ENCODE assay signal across 11 cellular contexts in genomic region chr12:818733-819132, GRCh38.
A peak's percentile ranks its signal among the peaks of the same experiment; 100 is the strongest.
DNase-seq lines count a peak whose midpoint lies in the region; ATAC-seq and TF ChIP-seq lines count a peak whose summit lies in the region.
"Had no signal": no experiment of that assay in that cellular context is flagged by ENCODE, and none has a peak within 500 bp of the region (broad histone marks: within the 10 kb centered on the region; RNA-seq: fewer than 3 reads in every experiment).

No MANE protein-coding gene starts in this region.

- peak overlapping the region in 7 of 8 donors; percentile 29 to 82 (median 43) for H3K27ac Mint-ChIP-seq in CD8-positive, alpha-beta memory T cell
- H3K27ac Mint-ChIP-seq in neural crest cell (ENCODE audit: unreplicated experiment) = no peak overlapping the region

- peaks cover 7 to 53% (median 7%) of the 10 kb centered on the region in 3 donors for H3K36me3 Mint-ChIP-seq in CD8-positive, alpha-beta memory T cell
- H3K36me3 Mint-ChIP-seq in neural crest cell (ENCODE audit: low read depth) = peaks cover 37% of the 10 kb centered on the region

- no peak overlapping the region for H3K9ac ChIP-seq in HUES64 (ENCODE audit: low read depth, low read length)

- intact Hi-C loops in lower lobe of right lung (cut with DNase I) = no loop called here

- H3K9me3 ChIP-seq in CD8-positive, alpha-beta memory T cell (ENCODE audit: low read length) = no peaks in the 10 kb centered on the region
- no peaks in the 10 kb centered on the region for H3K9me3 ChIP-seq in HUES64 (ENCODE audit: insufficient read depth, low read depth, low read length)
- no peaks in the 10 kb centered on the region for H3K9me3 ChIP-seq in lower lobe of right lung

- H3K4me1 ChIP-seq in CD8-positive, alpha-beta memory T cell (ENCODE audit: insufficient read depth, low read length) = peaks cover 16% of the 10 kb centered on the region
- H3K4me1 ChIP-seq in HUES64 (ENCODE audit: insufficient read depth, low read length) = peaks cover 16% of the 10 kb centered on the region
- H3K4me1 ChIP-seq in lower lobe of right lung = peaks cover 18% of the 10 kb centered on the region

- no peak for DNase-seq in CD8-positive, alpha-beta memory T cell
- DNase-seq in choroid plexus epithelial cell (ENCODE audit: low read depth) = peak; percentile 39
- no peak for DNase-seq in neural crest cell (ENCODE audit: low read depth, low spot score)
- DNase-seq in stimulated activated CD4-positive, alpha-beta T cell treated with anti-CD3 and anti-CD28 coated beads, Interleukin-2, amount 100 ng/mL, for 48 hours = no peak
- no peak for DNase-seq in NCI-H345 (lab: John Stamatoyannopoulos, UW)
- DNase-seq in activated naive CD4-positive, alpha-beta T cell (lab: John Stamatoyannopoulos, UW) = no peak
- DNase-seq in lower lobe of right lung = no peak
- DNase-seq: activated CD4-positive, CD25-positive, alpha-beta regulatory T cell; MM.1S; NCI-H2107 had no signal

- H3K36me3 ChIP-seq in CD8-positive, alpha-beta memory T cell (ENCODE audit: insufficient read depth, low read length) = peaks cover 11% of the 10 kb centered on the region
- H3K36me3 ChIP-seq in HUES64 (ENCODE audit: insufficient read depth, low read length) (peaks cover 30% of the 10 kb centered on the region), lower lobe of right lung (peaks cover 13% of the 10 kb centered on the region)

- H3K9me3 Mint-ChIP-seq in CD8-positive, alpha-beta memory T cell = peaks cover 4 to 11% (median 5%) of the 10 kb centered on the region in 5 donors
- H3K9me3 Mint-ChIP-seq in neural crest cell = no peaks in the 10 kb centered on the region

- H3K27ac ChIP-seq in CD8-positive, alpha-beta memory T cell (ENCODE audit: low read depth, low read length) = no peak overlapping the region
- H3K27ac ChIP-seq in HUES64 (ENCODE audit: low read depth, low read length) = peak overlapping the region; percentile 18; the same call in 1 of the 2 replicates
- H3K27ac ChIP-seq in lower lobe of right lung = no peak overlapping the region

- no peak overlapping the region for H3K4me3 Mint-ChIP-seq in CD8-positive, alpha-beta memory T cell
- no peak overlapping the region for H3K4me3 Mint-ChIP-seq in neural crest cell

- POLR2A ChIA-PET in CD8-positive, alpha-beta memory T cell (lab: Charles Lee) = interaction anchor here (1.0 kb wide), 1 partner anchor 17 kb away, joined by 3 read pairs; no protein-coding TSS in a partner anchor

- no peaks in the 10 kb centered on the region for H3K27me3 ChIP-seq in CD8-positive, alpha-beta memory T cell (ENCODE audit: insufficient read depth, low read length, poor library complexity, severe bottlenecking)
- H3K27me3 ChIP-seq in HUES64 (ENCODE audit: insufficient read depth, low read length) (no peaks in the 10 kb centered on the region), lower lobe of right lung (ENCODE audit: low read depth) (no peaks in the 10 kb centered on the region)

- no peak for ATAC-seq in lower lobe of right lung

- no peaks in the 10 kb centered on the region for H3K27me3 Mint-ChIP-seq in CD8-positive, alpha-beta memory T cell
- no peaks in the 10 kb centered on the region for H3K27me3 Mint-ChIP-seq in neural crest cell (ENCODE audit: low read depth)

- CTCF ChIA-PET in CD8-positive, alpha-beta memory T cell (lab: Charles Lee) = interaction anchor here (0.6 to 1.8 kb wide), 4 partner anchors 68 to 243 kb away, joined by 3 to 13 read pairs (median 3); partner anchors contain the start of gene RAD52

- WGBS in HUES64 = 98% methylated on average over 5 of the region's 5 CpGs

- no peak overlapping the region for H3K4me3 ChIP-seq in CD8-positive, alpha-beta memory T cell (ENCODE audit: low read length)
- H3K4me3 ChIP-seq in HUES64 (ENCODE audit: low read length) (no peak overlapping the region), choroid plexus epithelial cell (ENCODE audit: low read depth, low read length) (no peak overlapping the region), lower lobe of right lung (no peak overlapping the region)

- TF ChIP-seq CTCF in choroid plexus epithelial cell (conservative IDR thresholded peaks at IDR 0.05; ENCODE audit: low read depth, low read length) (peak; percentile 30), neural crest cell (conservative IDR thresholded peaks at IDR 0.05) (peak; percentile 42), lower lobe of right lung (IDR thresholded peaks at IDR 0.05) (no peak)

- peaks cover 56 to 70% (median 68%) of the 10 kb centered on the region in 3 donors for H3K4me1 Mint-ChIP-seq in CD8-positive, alpha-beta memory T cell
- peaks cover 5% of the 10 kb centered on the region for H3K4me1 Mint-ChIP-seq in neural crest cell
